ENCODE assay signal across 8 cellular contexts in the genomic region with DNA sequence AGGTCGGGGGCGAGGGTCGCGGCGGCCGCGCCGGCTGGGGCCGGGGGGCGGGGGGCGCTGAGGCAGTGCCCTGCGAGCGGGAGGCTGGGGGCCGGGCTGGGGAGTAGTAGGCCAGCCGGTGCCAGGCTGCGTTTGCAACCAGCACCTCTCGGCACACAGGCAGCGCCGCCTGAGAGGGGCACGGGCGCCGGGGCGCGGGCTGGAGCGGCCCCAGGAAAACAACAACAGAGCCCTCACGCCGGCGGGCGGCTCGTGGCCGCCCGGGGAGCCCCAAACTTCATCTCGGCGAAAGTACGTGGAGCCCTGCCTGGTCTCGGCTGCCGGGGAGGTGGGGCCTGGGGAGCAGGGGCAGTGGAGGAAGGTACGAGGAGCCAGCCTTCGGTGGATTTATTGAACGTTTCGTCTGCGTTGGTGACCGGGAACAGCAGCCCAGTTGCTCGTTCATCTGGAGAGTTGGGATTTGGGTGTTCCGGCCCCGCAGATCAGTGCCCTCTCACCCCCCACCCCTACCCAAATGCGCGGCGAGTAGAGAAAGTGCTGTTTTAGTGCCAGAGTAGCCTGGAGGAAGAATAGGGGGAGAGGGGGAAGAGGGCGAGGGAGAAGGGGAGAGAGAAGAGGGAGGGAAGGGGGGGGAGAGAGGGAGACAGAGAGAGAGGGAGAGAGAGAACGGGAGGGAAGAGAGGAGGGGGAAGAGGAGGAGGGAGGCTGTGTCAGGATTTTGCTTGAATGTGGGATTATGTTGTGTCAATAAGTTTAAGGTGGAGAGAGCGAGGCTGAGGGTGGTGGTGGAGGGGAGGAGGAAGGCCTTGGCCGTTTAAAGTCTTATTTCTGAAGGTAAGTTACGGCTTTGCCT. TPM values are rescaled to one million over a fixed set of nuclear protein-coding genes. Genes with fewer than 3 reads are reported as not detected.
DNase-seq lines count a peak whose midpoint lies in the region; ATAC-seq and TF ChIP-seq lines count a peak whose summit lies in the region.

No MANE protein-coding gene starts in this region.

- DNase-seq in NCI-H2227 (lab: John Stamatoyannopoulos, UW; ENCODE audit: unreplicated experiment) (peak; percentile 30), NCI-H2227 treated with DMSO at 0.1 percent for 48 hours (lab: John Stamatoyannopoulos, UW) (no peak), NCI-H1694 treated with DMSO at 0.1 percent for 48 hours (lab: John Stamatoyannopoulos, UW) (peak; percentile 57), coronary artery (ENCODE audit: low spot score) (peak; percentile 81), left colon (peak; percentile 43 to 69)
- DNase-seq in activated CD4-positive, alpha-beta T cell treated with anti-CD3 and anti-CD28 coated beads for 36 hours: peak; percentile 73
- peak; percentile 61 to 62 for DNase-seq in stimulated activated CD4-positive, alpha-beta T cell treated with anti-CD3 and anti-CD28 coated beads, Interleukin-2, amount 100 ng/mL, for 24 hours

- intact Hi-C loops in activated CD4-positive, alpha-beta T cell treated with anti-CD3 and anti-CD28 coated beads for 36 hours (cut with DNase I, micrococcal nuclease): loop anchor here (1.0 to 10.0 kb wide), 11 partner anchors 71 to 1314 kb away; partner anchors contain the start of genes CD47 (in 1 of the 2), CIP2A (in 1 of the 2), DZIP3 (in 1 of the 2) and IFT57 (in 1 of the 2)
- intact Hi-C loops in left colon (cut with DNase I, micrococcal nuclease): no loop called here

- H3K4me3 ChIP-seq in coronary artery: peak overlapping the region; percentile 90

- no peaks in the 10 kb centered on the region for H3K27me3 Mint-ChIP-seq in activated CD4-positive, alpha-beta T cell treated with anti-CD3 and anti-CD28 coated beads for 36 hours

- H3K27ac Mint-ChIP-seq in activated CD4-positive, alpha-beta T cell treated with anti-CD3 and anti-CD28 coated beads for 36 hours: peak overlapping the region; percentile 95

- H3K27ac ChIP-seq in coronary artery: peak overlapping the region; percentile 91 to 94

- CTCF ChIA-PET in activated CD4-positive, alpha-beta T cell treated with anti-CD3 and anti-CD28 coated beads for 36 hours (lab: Charles Lee): interaction anchor here (0.8 to 1.0 kb wide), 4 partner anchors 11 to 153 kb away, joined by 3 to 4 read pairs (median 3); no protein-coding TSS in a partner anchor

- peak overlapping the region; percentile 97 for H3K4me3 Mint-ChIP-seq in activated CD4-positive, alpha-beta T cell treated with anti-CD3 and anti-CD28 coated beads for 36 hours

- H3K9me3 Mint-ChIP-seq in activated CD4-positive, alpha-beta T cell treated with anti-CD3 and anti-CD28 coated beads for 36 hours (ENCODE audit: low read depth): no peaks in the 10 kb centered on the region

- ATAC-seq in HG02759 (IDR thresholded peaks at IDR 0.05; ENCODE audit: unreplicated experiment) (peak; percentile 38), left colon (peak; percentile 60)
- ATAC-seq in activated CD4-positive, alpha-beta T cell treated with anti-CD3 and anti-CD28 coated beads for 36 hours: peak; percentile 28

- peaks cover 33% of the 10 kb centered on the region for H3K4me1 Mint-ChIP-seq in activated CD4-positive, alpha-beta T cell treated with anti-CD3 and anti-CD28 coated beads for 36 hours

- POLR2A ChIA-PET in activated CD4-positive, alpha-beta T cell treated with anti-CD3 and anti-CD28 coated beads for 36 hours (lab: Charles Lee): no interaction called here

- TF ChIP-seq CTCF in coronary artery (IDR thresholded peaks at IDR 0.05): no peak

- H3K36me3 Mint-ChIP-seq in activated CD4-positive, alpha-beta T cell treated with anti-CD3 and anti-CD28 coated beads for 36 hours (ENCODE audit: low read depth): peaks cover 12% of the 10 kb centered on the region

RNA-seq across cellular contexts. Expression of gene BBX, which starts 0.8 kb away (rescaled TPM):
- 10 to 100 TPM; 38.9 to 63.4 TPM for total RNA-seq in activated CD4-positive, alpha-beta T cell treated with anti-CD3 and anti-CD28 coated beads for 36 hours
- total RNA-seq in left colon: 10 to 100 TPM; 24.4 to 25.0 TPM

Comparison
In these comparisons a context has a peak if more than half of its experiments do, and no peak if none do; other contexts are left out.
1. intact Hi-C loops: an anchor here in activated CD4-positive, alpha-beta T cell treated with anti-CD3 and anti-CD28 coated beads for 36 hours (1.0 to 10.0 kb wide); none called in left colon.